In genomic region chr22:24445481-24446290, GRCh38 we compare ENCODE assay signal across 1 cellular context.
TF ChIP-seq lines count a peak whose summit lies in the region.

No MANE protein-coding gene starts in this region.

TF ChIP-seq in HepG2, 621 proteins besides CTCF, POLR2A, EP300 and RAD21 (continued from another document):
- TF ChIP-seq KIAA2018 (CRISPR knock-in tag; IDR thresholded peaks at IDR 0.05; ENCODE audit: borderline replicate concordance) = no peak
- peak; percentile 74 for TF ChIP-seq PBX2 (CRISPR knock-in tag; IDR thresholded peaks at IDR 0.05)
- TF ChIP-seq ZSCAN31 (CRISPR knock-in tag; IDR thresholded peaks at IDR 0.05; ENCODE audit: low read depth) = no peak
- TF ChIP-seq ZFP37 (CRISPR knock-in tag; IDR thresholded peaks at IDR 0.05; ENCODE audit: borderline replicate concordance) = no peak
- peak; percentile 22; the same call in 1 of the 2 replicates for TF ChIP-seq PATZ1 (CRISPR knock-in tag; IDR thresholded peaks at IDR 0.05)
- no peak for TF ChIP-seq NR0B2 (CRISPR knock-in tag; IDR thresholded peaks at IDR 0.05)
- TF ChIP-seq FOSL2 (CRISPR knock-in tag; IDR thresholded peaks at IDR 0.05) = peak; percentile 84
- peak; percentile 28 for TF ChIP-seq ZNF687 (CRISPR knock-in tag; IDR thresholded peaks at IDR 0.05)
- TF ChIP-seq SP2 (CRISPR knock-in tag; IDR thresholded peaks at IDR 0.05) = no peak
- TF ChIP-seq NFKB2 (CRISPR knock-in tag; IDR thresholded peaks at IDR 0.05; ENCODE audit: borderline replicate concordance) = no peak
- TF ChIP-seq GABPA (IDR thresholded peaks at IDR 0.05; ENCODE audit: low read depth, low read length) = no peak
- TF ChIP-seq GABPA (CRISPR knock-in tag; IDR thresholded peaks at IDR 0.05; ENCODE audit: low read depth) = no peak
- TF ChIP-seq ZNF883 (CRISPR knock-in tag; IDR thresholded peaks at IDR 0.05; ENCODE audit: not compliant biosample characterization) = no peak
- TF ChIP-seq HNF1B (CRISPR knock-in tag; IDR thresholded peaks at IDR 0.05) = 0 out of 2 replicates have a peak, but pooled peaks have one; percentile 37
- no peak for TF ChIP-seq SMARCE1 (IDR thresholded peaks at IDR 0.05; ENCODE audit: borderline replicate concordance)
